16 cellular contexts compared by ENCODE assay signal in the genomic region with DNA sequence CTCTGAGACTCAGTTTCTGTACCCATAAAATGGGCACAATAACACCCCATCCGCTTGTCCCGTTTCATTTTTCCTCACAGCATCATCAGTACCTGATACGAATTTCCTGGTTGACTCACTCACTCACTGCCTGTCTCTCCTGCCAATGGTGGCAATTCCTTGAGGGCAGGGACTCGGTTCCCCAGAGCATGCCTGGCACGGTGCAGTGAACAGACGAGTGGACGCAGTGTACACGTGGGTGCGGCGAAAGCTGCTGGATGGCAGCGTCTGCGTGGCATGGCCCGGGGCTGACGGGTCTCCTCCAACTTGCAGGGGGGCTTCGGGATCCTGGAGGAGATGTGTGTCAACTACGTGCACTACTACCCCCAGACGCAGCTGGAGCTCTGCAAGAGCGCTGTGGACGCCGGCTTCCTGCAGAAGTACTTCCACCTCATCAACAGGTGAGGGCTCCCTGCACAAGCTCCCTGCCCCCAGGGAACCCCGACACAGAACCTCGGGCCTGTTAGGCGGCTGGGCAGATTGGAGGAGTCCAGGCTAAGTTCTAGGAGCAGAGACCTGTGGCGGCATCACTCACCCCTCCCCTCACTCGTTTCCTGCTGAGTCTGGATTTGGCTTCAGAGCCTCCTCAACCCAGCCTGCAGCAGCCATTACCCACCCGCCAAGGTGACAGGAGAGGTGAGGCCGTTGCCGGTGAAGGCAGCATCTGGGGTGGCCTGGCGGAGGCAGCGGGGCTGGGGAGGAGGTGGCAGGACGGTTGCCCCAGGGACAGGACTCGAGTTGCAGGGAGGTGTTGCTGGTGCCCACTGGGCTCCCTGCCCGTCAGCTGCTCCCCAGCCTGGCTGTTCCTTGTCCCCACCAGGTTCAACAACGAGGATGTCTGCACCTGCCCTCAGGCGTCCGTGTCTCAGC. TPM values are rescaled to one million over a fixed set of nuclear protein-coding genes. Genes with fewer than 3 reads are reported as not detected.
DNase-seq lines count a peak whose midpoint lies in the region; ATAC-seq and TF ChIP-seq lines count a peak whose summit lies in the region.
"Had no signal": no experiment of that assay in that cellular context is flagged by ENCODE, and none has a peak within 500 bp of the region (broad histone marks: within the 10 kb centered on the region; RNA-seq: fewer than 3 reads in every experiment).

No MANE protein-coding gene starts in this region.

- no peak overlapping the region for H3K4me3 ChIP-seq in WERI-Rb-1 (ENCODE audit: low read depth, low read length)
- H3K4me3 ChIP-seq: dorsolateral prefrontal cortex had no signal

- ATAC-seq in HG02610 (IDR thresholded peaks at IDR 0.05; ENCODE audit: unreplicated experiment): no peak
- ATAC-seq in Right ventricle myocardium inferior: no peak

- no peaks in the 10 kb centered on the region for H3K36me3 Mint-ChIP-seq in MCF 10A (ENCODE audit: insufficient read depth, unreplicated experiment)
- H3K36me3 Mint-ChIP-seq: naive B cell had no signal

- H3K27me3 ChIP-seq in WERI-Rb-1 (ENCODE audit: insufficient read depth, low read depth, severe bottlenecking): no peaks in the 10 kb centered on the region

- CTCF ChIA-PET in MCF 10A (lab: Yijun Ruan, JAX): no interaction called here

- H3K27ac ChIP-seq in WERI-Rb-1: peak overlapping the region; percentile 32
- H3K27ac ChIP-seq: VCaP had no signal

- POLR2A ChIA-PET in MCF 10A (lab: Yijun Ruan, JAX): no interaction called here

- H3K4me1 Mint-ChIP-seq in MCF 10A (ENCODE audit: insufficient read depth, unreplicated experiment): peaks cover 13% of the 10 kb centered on the region

- DNase-seq in T47D (ENCODE audit: low read depth in 1 of 2, low spot score in 1 of 2) (peak; percentile 36 to 56), MCF 10A (ENCODE audit: unreplicated experiment) (no peak), WERI-Rb-1 (no peak), Right ventricle myocardium inferior (ENCODE audit: missing footprints) (no peak), cerebellum (ENCODE audit: low spot score) (no peak)
- DNase-seq in activated naive CD4-positive, alpha-beta T cell treated with anti-CD3 and anti-CD28 coated beads, Interleukin-2, amount 50 U/mL, for 16 hours: peak; percentile 37
- peak; percentile 13 to 39 (median 30) for DNase-seq in stimulated activated CD4-positive, alpha-beta T cell treated with anti-CD3 and anti-CD28 coated beads, TNF-alpha, amount 100 ng/mL, for 1 hour (ENCODE audit: low read depth in 3 of 3, low spot score in 1 of 3)
- DNase-seq: GDM1, islet precursor cell, Kasumi-1, naive B cell, SHP77 treated with DMSO at 0.1 percent for 48 hours had no signal

- no peak overlapping the region for H3K4me3 Mint-ChIP-seq in MCF 10A (ENCODE audit: unreplicated experiment)
- H3K4me3 Mint-ChIP-seq: naive B cell had no signal

- H3K27ac Mint-ChIP-seq in MCF 10A (ENCODE audit: low read depth, unreplicated experiment): no peak overlapping the region
- H3K27ac Mint-ChIP-seq: naive B cell had no signal

- TF ChIP-seq CTCF in MCF 10A (IDR thresholded peaks at IDR 0.05; ENCODE audit: unreplicated experiment) (no peak), WERI-Rb-1 (IDR thresholded peaks at IDR 0.05; ENCODE audit: low read depth, low read length) (no peak)

- no peaks in the 10 kb centered on the region for H3K9me3 ChIP-seq in WERI-Rb-1 (ENCODE audit: severe bottlenecking)

- intact Hi-C loops in MCF 10A (cut with micrococcal nuclease) (no loop called here), Right ventricle myocardium inferior (cut with DNase I) (no loop called here)

- peaks cover 29% of the 10 kb centered on the region for H3K36me3 ChIP-seq in WERI-Rb-1

- in situ Hi-C loops in T47D (cut with HindIII; ENCODE audit: low pct_unique_long_range_greater_than_20kb, low sequenced_read_pairs): no loop called here

- BruUV-seq in MCF 10A (replicated peaks; lab: Mats Ljungman, UMichigan): no TSS peak

- H3K27me3 Mint-ChIP-seq in MCF 10A (ENCODE audit: insufficient read depth, unreplicated experiment): peaks cover 86% of the 10 kb centered on the region

- H3K9me3 Mint-ChIP-seq in MCF 10A (ENCODE audit: unreplicated experiment): no peaks in the 10 kb centered on the region
- H3K9me3 Mint-ChIP-seq: naive B cell had no signal

RNA-seq across cellular contexts. Expression of gene DBH, which starts 20.3 kb away (rescaled TPM):
- not detected in 2 replicates for total RNA-seq in MCF 10A (2022)
- total RNA-seq in Right ventricle myocardium inferior: not detected
- total RNA-seq in cerebellum: 0.91 TPM
- total RNA-seq: NCI-H460 had no signal

RNA-seq across cellular contexts. Expression of gene FAM163B, which starts 47.3 kb away (rescaled TPM):
- total RNA-seq in MCF 10A (2022): not detected in 2 replicates
- 0.22 TPM for total RNA-seq in Right ventricle myocardium inferior
- total RNA-seq in cerebellum: 2.7 TPM
- total RNA-seq: NCI-H460 had no signal

Comparison
In these comparisons a context has a peak if more than half of its experiments do, and no peak if none do; other contexts are left out.
1. DNase-seq: peak in T47D (2 of 2), activated naive CD4-positive, alpha-beta T cell treated with anti-CD3 and anti-CD28 coated beads, Interleukin-2, amount 50 U/mL, for 16 hours (single experiment) and stimulated activated CD4-positive, alpha-beta T cell treated with anti-CD3 and anti-CD28 coated beads, TNF-alpha, amount 100 ng/mL, for 1 hour (3 of 3); none in MCF 10A (single experiment), WERI-Rb-1 (single experiment), Right ventricle myocardium inferior (single experiment) and cerebellum (single experiment).